ENCODE assay signal across 8 cellular contexts in genomic region chr1:31985430-31985829, GRCh38. TPM values are rescaled to one million over a fixed set of nuclear protein-coding genes. Genes with fewer than 3 reads are reported as not detected.
DNase-seq lines count a peak whose midpoint lies in the region; ATAC-seq and TF ChIP-seq lines count a peak whose summit lies in the region.

No MANE protein-coding gene starts in this region.

- no peak overlapping the region for H3K4me3 ChIP-seq in A673 (ENCODE audit: low read depth, low read length, poor library complexity, severe bottlenecking)
- H3K4me3 ChIP-seq in SJSA1, result no peak overlapping the region
- H3K4me3 ChIP-seq in fibroblast of the aortic adventitia (ENCODE audit: low read depth, low read length), result no peak overlapping the region

- no peak for DNase-seq in A673 (ENCODE audit: low spot score)
- peak in 1 of 2 experiments; percentile 30 for DNase-seq in SJSA1 (ENCODE audit: low read depth in 1 of 2, low spot score in 2 of 2)
- DNase-seq in fibroblast of the aortic adventitia (ENCODE audit: low read depth), result peak; percentile 16
- no peak for DNase-seq in glomerular visceral epithelial cell (ENCODE audit: extremely low spot score)
- no peak for DNase-seq in GF-D8 (lab: John Stamatoyannopoulos, UW)
- DNase-seq in NCI-H446 treated with DMSO at 0.1 percent for 48 hours (lab: John Stamatoyannopoulos, UW), result no peak
- no peak for DNase-seq in globus pallidus (ENCODE audit: low spot score)

- CTCF ChIA-PET in A673 (lab: Charles Lee), result no interaction called here

- H3K27ac ChIP-seq in A673 (ENCODE audit: low read depth, low read length, poor library complexity, severe bottlenecking) (peak overlapping the region; percentile 66), SJSA1 (peak overlapping the region; percentile 22; the same call in 1 of the 2 replicates)

- POLR2A ChIA-PET in A673 (lab: Charles Lee; ENCODE audit: low non-redundant PET), result no interaction called here

- BruUV-seq in A673 (replicated peaks; lab: Mats Ljungman, UMichigan), result no TSS peak

- intact Hi-C loops in A673 (cut with micrococcal nuclease; ENCODE audit: unreplicated experiment), result no loop called here

- ATAC-seq in GM18868 (IDR thresholded peaks at IDR 0.05; ENCODE audit: unreplicated experiment), result peak; percentile 58

- H3K4me1 ChIP-seq in A673 (ENCODE audit: insufficient read depth, low read length, poor library complexity, severe bottlenecking) (peaks cover 26% of the 10 kb centered on the region), SJSA1 (replicated peaks) (peaks cover 15% of the 10 kb centered on the region)

- H3K9me3 ChIP-seq in A673 (ENCODE audit: low read depth, low read length, poor library complexity, severe bottlenecking) (no peaks in the 10 kb centered on the region), SJSA1 (replicated peaks) (no peaks in the 10 kb centered on the region)

- H3K36me3 ChIP-seq in A673 (ENCODE audit: insufficient read depth, low read length, poor library complexity, severe bottlenecking), result no peaks in the 10 kb centered on the region
- no peaks in the 10 kb centered on the region for H3K36me3 ChIP-seq in SJSA1

- TF ChIP-seq CTCF in A673 (conservative IDR thresholded peaks at IDR 0.05; ENCODE audit: low read depth, low read length), result no peak
- no peak for TF ChIP-seq CTCF in fibroblast of the aortic adventitia (IDR thresholded peaks at IDR 0.05; ENCODE audit: insufficient read depth, low read length)

- H3K27me3 ChIP-seq in A673 (replicated peaks; ENCODE audit: insufficient read depth, low read depth, low read length, poor library complexity) (no peaks in the 10 kb centered on the region), SJSA1 (replicated peaks) (no peaks in the 10 kb centered on the region)

RNA-seq across cellular contexts. Expression of gene KHDRBS1, which starts 28.2 kb away (rescaled TPM):
- 226 and 236 TPM in 2 replicates for total RNA-seq in A673 (2021)
- 61.1 and 74.6 TPM in 2 replicates for total RNA-seq in SJSA1 (2014; rRNA removed; shearing (Covaris generic))
- total RNA-seq in fibroblast of the aortic adventitia (ENCODE audit: low replicate concordance), result 43.1 and 53.8 TPM in 2 replicates

RNA-seq across cellular contexts. Expression of gene PTP4A2, which starts 47.3 kb away (rescaled TPM):
- total RNA-seq in A673 (2021) (256 and 283 TPM in 2 replicates), fibroblast of the aortic adventitia (ENCODE audit: low replicate concordance) (428 and 692 TPM in 2 replicates)
- 287 and 325 TPM in 2 replicates for total RNA-seq in SJSA1 (2014; rRNA removed; shearing (Covaris generic))
